ENCODE assay signal across 24 cellular contexts in the genomic region with DNA sequence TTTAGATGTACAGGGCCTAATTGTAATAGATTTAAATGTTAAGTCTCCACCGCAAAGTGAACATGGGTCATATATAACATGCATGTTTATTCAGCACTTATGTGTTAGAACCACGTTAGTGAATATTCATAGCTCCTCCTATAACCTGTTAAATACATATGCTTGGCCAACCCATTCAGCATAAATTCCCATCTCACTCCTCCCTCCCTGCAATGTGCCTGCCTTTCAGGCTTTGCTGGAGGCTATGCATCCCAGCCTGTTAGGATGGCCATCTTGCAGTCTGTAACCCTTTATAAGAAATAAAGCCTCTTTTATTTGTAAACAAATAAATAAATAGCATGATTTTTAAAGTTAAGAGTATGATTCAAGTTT. TPM values are rescaled to one million over a fixed set of nuclear protein-coding genes. Genes with fewer than 3 reads are reported as not detected.
DNase-seq lines count a peak whose midpoint lies in the region; ATAC-seq, FAIRE-seq and TF ChIP-seq lines count a peak whose summit lies in the region.
"Had no signal": no experiment of that assay in that cellular context is flagged by ENCODE, and none has a peak within 500 bp of the region (broad histone marks: within the 10 kb centered on the region; RNA-seq: fewer than 3 reads in every experiment).

No MANE protein-coding gene starts in this region.

- DNase-seq in Right ventricle myocardium superior: no peak
- DNase-seq in left cardiac atrium: no peak
- no peak for DNase-seq in HepG2 (ENCODE audit: low spot score)
- DNase-seq in right lobe of liver: no peak
- no peak for DNase-seq in stomach
- no peak for DNase-seq in COLO829 (ENCODE audit: low spot score)
- no peak for DNase-seq in NCI-H345 treated with DMSO at 0.1 percent for 48 hours (lab: John Stamatoyannopoulos, UW; ENCODE audit: unreplicated experiment)
- DNase-seq: AML-193; CD4-positive, alpha-beta T cell; DMS153; DMS79; GDM1; HCEC 1CT had no signal

- H3K4me3 ChIP-seq in HepG2 (replicated peaks in 1 of 3; ENCODE audit: insufficient read depth in 1 of 3, low read depth in 2 of 3, low read length in 3 of 3) (no peak overlapping the region), right lobe of liver (no peak overlapping the region), stomach (no peak overlapping the region)
- H3K4me3 ChIP-seq: A549, GM23338 had no signal

- no peaks in the 10 kb centered on the region for H3K79me2 ChIP-seq in HepG2 (ENCODE audit: insufficient read depth, low read length)

- H3K4me1 ChIP-seq in HepG2 (ENCODE audit: insufficient read depth, low read length): peaks cover 25% of the 10 kb centered on the region
- H3K4me1 ChIP-seq in right lobe of liver: no peaks in the 10 kb centered on the region
- H3K4me1 ChIP-seq in stomach: peaks cover 0 to 22% (median 9%) of the 10 kb centered on the region in 4 donors
- H3K4me1 ChIP-seq: A549 had no signal

- TF ChIP-seq CTCF in HepG2 (CRISPR knock-in tag; IDR thresholded peaks at IDR 0.05) (no peak), right lobe of liver (IDR thresholded peaks at IDR 0.05) (no peak), stomach (IDR thresholded peaks at IDR 0.05) (no peak)

- WGBS in HepG2 (ENCODE audit: low lambda C conversion rate): 43% methylated on average over 2 of the region's 2 CpGs
- WGBS in right lobe of liver (ENCODE audit: insufficient coverage, low coverage, low lambda C conversion rate, missing lambda C conversion rate): 78% methylated on average over 2 of the region's 2 CpGs
- 27 to 55% (median 43%) methylated on average over 2 of the region's 2 CpGs for WGBS in stomach, 5 donors

- H3K27me3 ChIP-seq in HepG2 (ENCODE audit: control insufficient read depth in 1 of 2, insufficient read depth in 2 of 2, low read length in 2 of 2): no peaks in the 10 kb centered on the region; a peak in 1 of 5 replicates
- no peaks in the 10 kb centered on the region for H3K27me3 ChIP-seq in right lobe of liver
- no peaks in the 10 kb centered on the region for H3K27me3 ChIP-seq in stomach

- intact Hi-C loops in Right ventricle myocardium superior (cut with DNase I) (no loop called here), left cardiac atrium (cut with DNase I) (no loop called here), HepG2 (cut with micrococcal nuclease; ENCODE audit: unreplicated experiment) (no loop called here), right lobe of liver (cut with DNase I) (no loop called here), stomach (cut with DNase I; ENCODE audit: low total_unique reads) (no loop called here)

- H3K36me3 ChIP-seq in HepG2 (replicated peaks in 1 of 2; ENCODE audit: control insufficient read depth in 1 of 2, insufficient read depth in 2 of 2, low read length in 2 of 2) (no peaks in the 10 kb centered on the region), right lobe of liver (no peaks in the 10 kb centered on the region), stomach (no peaks in the 10 kb centered on the region)

- CTCF ChIA-PET in HepG2 (lab: Yijun Ruan, JAX; ENCODE audit: low intra/inter-chr PET ratio, low total read pairs): no interaction called here

- H4K20me1 ChIP-seq in HepG2 (ENCODE audit: insufficient read depth, low read length): no peaks in the 10 kb centered on the region

- no peak for TF ChIP-seq RAD21 in HepG2 (CRISPR knock-in tag; IDR thresholded peaks at IDR 0.05)

- no peak overlapping the region for H3K4me2 ChIP-seq in HepG2 (ENCODE audit: low read depth, low read length)
- H3K4me2 ChIP-seq: A549, GM23338 had no signal

- ATAC-seq in Right ventricle myocardium superior (ENCODE audit: poor library complexity): peak; percentile 44
- no peak for ATAC-seq in left cardiac atrium
- peak; percentile 64 for ATAC-seq in HepG2
- no peak for ATAC-seq in right lobe of liver
- ATAC-seq: A549, GM23338 had no signal

- no peak overlapping the region for H3K9ac ChIP-seq in HepG2 (ENCODE audit: insufficient read depth, low read depth, low read length)

- H3K27ac ChIP-seq in HepG2 (ENCODE audit: extremely low read length, insufficient read depth, low read length) (peak overlapping the region; percentile 33), right lobe of liver (no peak overlapping the region), stomach (peak overlapping the region in 4 of 5 donors; percentile 26 to 46 (median 40))
- H3K27ac ChIP-seq: 22Rv1, A549, C4-2B, HL-60 had no signal

- no peak overlapping the region for H2AFZ ChIP-seq in HepG2 (ENCODE audit: low read length)
- H2AFZ ChIP-seq: GM23338 had no signal

- no TSS peak for BruUV-seq in HepG2 (replicated peaks; lab: Mats Ljungman, UMichigan)

- FAIRE-seq in HepG2 (lab: Jason Lieb, UNC): no peak
- FAIRE-seq: A549, GM12892, GM18507, H54 had no signal

- no peaks in the 10 kb centered on the region for H3K9me3 ChIP-seq in HepG2 (ENCODE audit: low read length)
- H3K9me3 ChIP-seq in right lobe of liver: no peaks in the 10 kb centered on the region
- no peaks in the 10 kb centered on the region for H3K9me3 ChIP-seq in stomach
- H3K9me3 ChIP-seq: A549 had no signal

- TF ChIP-seq EP300 in HepG2 (IDR thresholded peaks at IDR 0.05; ENCODE audit: low read depth in 2 of 2, low read length in 2 of 2) (no peak), HepG2 (CRISPR knock-in tag; IDR thresholded peaks at IDR 0.05; ENCODE audit: borderline replicate concordance) (no peak), stomach (IDR thresholded peaks at IDR 0.05) (no peak)

- in situ Hi-C loops in HepG2 (cut with HindIII; ENCODE audit: extremely low pct_ligation_motif_present, low pct_unique_long_range_greater_than_20kb): no loop called here

- POLR2A ChIA-PET in HepG2 (lab: Yijun Ruan, JAX): no interaction called here

- TF ChIP-seq POLR2A in HepG2 (IDR thresholded peaks at IDR 0.05; ENCODE audit: insufficient read depth in 1 of 2, low read depth in 2 of 2, low read length in 2 of 2): no peak
- TF ChIP-seq POLR2A in right lobe of liver (IDR thresholded peaks at IDR 0.05): no peak
- TF ChIP-seq POLR2A in stomach (IDR thresholded peaks at IDR 0.05): no peak

RNA-seq across cellular contexts. Expression of a gene that starts 1.7 kb away (rescaled TPM):
- total RNA-seq in Right ventricle myocardium superior (not detected), left cardiac atrium (not detected), HepG2 (2016; rRNA removed; fragmentation: Illumina TruSeq; extraction: Trizol) (not detected in 2 replicates), right lobe of liver (not detected), stomach (not detected)
- not detected in 2 replicates for total RNA-seq in HepG2 (2016; cell fraction: cytosol; rRNA removed; fragmentation: Illumina TruSeq; extraction: Trizol; ENCODE audit: low read depth)
- not detected in 2 replicates for total RNA-seq in HepG2 (2016; cell fraction: insoluble cytoplasmic fraction; rRNA removed; fragmentation: Illumina TruSeq; extraction: Trizol)
- total RNA-seq in HepG2 (2016; cell fraction: membrane; rRNA removed; fragmentation: Illumina TruSeq; extraction: Trizol): not detected in 2 replicates
- not detected in 2 replicates for total RNA-seq in HepG2 (2016; cell fraction: nucleus; rRNA removed; fragmentation: Illumina TruSeq; extraction: Trizol)
- polyA plus RNA-seq in HepG2 (2011; rRNA removed) (not detected in 2 replicates), stomach (not detected)
- not detected in 2 replicates for polyA plus RNA-seq in HepG2 (2011; cell fraction: cytosol; rRNA removed)
- not detected in 2 replicates for polyA plus RNA-seq in HepG2 (2011; cell fraction: nucleus; rRNA removed)
- polyA plus RNA-seq in HepG2 (2012): not detected in 2 replicates
- polyA plus RNA-seq in HepG2 (2016; cell fraction: cytosol; fragmentation: Illumina TruSeq; extraction: Trizol; ENCODE audit: low read depth): not detected in 2 replicates
- not detected in 2 replicates for polyA plus RNA-seq in HepG2 (2016; cell fraction: insoluble cytoplasmic fraction; fragmentation: Illumina TruSeq; extraction: Trizol; ENCODE audit: low read depth)
- polyA plus RNA-seq in HepG2 (2016; cell fraction: membrane; fragmentation: Illumina TruSeq; extraction: Trizol; ENCODE audit: low read depth): not detected in 2 replicates
- not detected in 2 replicates for polyA plus RNA-seq in HepG2 (2016; cell fraction: nucleus; fragmentation: Illumina TruSeq; extraction: Trizol; ENCODE audit: insufficient read depth, low read depth)
- not detected in 2 replicates for polyA minus RNA-seq in HepG2 (2011; rRNA and poly(A)+ RNA removed; ENCODE audit: low replicate concordance)
- not detected in 2 replicates for polyA minus RNA-seq in HepG2 (2011; cell fraction: cytosol; rRNA and poly(A)+ RNA removed)
- not detected in 2 replicates for polyA minus RNA-seq in HepG2 (2011; cell fraction: nucleus; rRNA and poly(A)+ RNA removed)
- total RNA-seq: CD4-positive, alpha-beta T cell; Daoy; GM23338; HT1080 had no signal
- polyA plus RNA-seq: A549, BJ, GM23338 had no signal

RNA-seq across cellular contexts. Expression of a gene that starts 23.9 kb away (rescaled TPM):
- total RNA-seq in Right ventricle myocardium superior (not detected), left cardiac atrium (not detected), HepG2 (2016; rRNA removed; fragmentation: Illumina TruSeq; extraction: Trizol) (not detected in 2 replicates), right lobe of liver (not detected), stomach (not detected)
- not detected in 2 replicates for total RNA-seq in HepG2 (2016; cell fraction: cytosol; rRNA removed; fragmentation: Illumina TruSeq; extraction: Trizol; ENCODE audit: low read depth)
- not detected in 2 replicates for total RNA-seq in HepG2 (2016; cell fraction: insoluble cytoplasmic fraction; rRNA removed; fragmentation: Illumina TruSeq; extraction: Trizol)
- not detected in 2 replicates for total RNA-seq in HepG2 (2016; cell fraction: membrane; rRNA removed; fragmentation: Illumina TruSeq; extraction: Trizol)
- not detected in 2 replicates for total RNA-seq in HepG2 (2016; cell fraction: nucleus; rRNA removed; fragmentation: Illumina TruSeq; extraction: Trizol)
- polyA plus RNA-seq in HepG2 (2011; rRNA removed) (not detected in 2 replicates), stomach (not detected)
- not detected in 2 replicates for polyA plus RNA-seq in HepG2 (2011; cell fraction: cytosol; rRNA removed)
- not detected in 2 replicates for polyA plus RNA-seq in HepG2 (2011; cell fraction: nucleus; rRNA removed)
- polyA plus RNA-seq in HepG2 (2012): not detected in 2 replicates
- not detected in 2 replicates for polyA plus RNA-seq in HepG2 (2016; cell fraction: cytosol; fragmentation: Illumina TruSeq; extraction: Trizol; ENCODE audit: low read depth)
- polyA plus RNA-seq in HepG2 (2016; cell fraction: insoluble cytoplasmic fraction; fragmentation: Illumina TruSeq; extraction: Trizol; ENCODE audit: low read depth): not detected in 2 replicates
- polyA plus RNA-seq in HepG2 (2016; cell fraction: membrane; fragmentation: Illumina TruSeq; extraction: Trizol; ENCODE audit: low read depth): not detected in 2 replicates
- not detected in 2 replicates for polyA plus RNA-seq in HepG2 (2016; cell fraction: nucleus; fragmentation: Illumina TruSeq; extraction: Trizol; ENCODE audit: insufficient read depth, low read depth)
- polyA minus RNA-seq in HepG2 (2011; rRNA and poly(A)+ RNA removed; ENCODE audit: low replicate concordance): not detected in 2 replicates
- not detected in 2 replicates for polyA minus RNA-seq in HepG2 (2011; cell fraction: cytosol; rRNA and poly(A)+ RNA removed)
- polyA minus RNA-seq in HepG2 (2011; cell fraction: nucleus; rRNA and poly(A)+ RNA removed): not detected in 2 replicates
- total RNA-seq: CD4-positive, alpha-beta T cell; Daoy; GM23338; HT1080 had no signal
- polyA plus RNA-seq: A549, BJ, GM23338 had no signal

RNA-seq across cellular contexts. Expression of a gene that starts 54.9 kb away (rescaled TPM):
- total RNA-seq in Right ventricle myocardium superior: not detected
- not detected for total RNA-seq in left cardiac atrium
- total RNA-seq in HepG2 (2016; rRNA removed; fragmentation: Illumina TruSeq; extraction: Trizol): not detected in 2 replicates
- not detected in 2 replicates for total RNA-seq in HepG2 (2016; cell fraction: cytosol; rRNA removed; fragmentation: Illumina TruSeq; extraction: Trizol; ENCODE audit: low read depth)
- not detected in 2 replicates for total RNA-seq in HepG2 (2016; cell fraction: insoluble cytoplasmic fraction; rRNA removed; fragmentation: Illumina TruSeq; extraction: Trizol)
- total RNA-seq in HepG2 (2016; cell fraction: membrane; rRNA removed; fragmentation: Illumina TruSeq; extraction: Trizol): not detected in 2 replicates
- not detected in 2 replicates for total RNA-seq in HepG2 (2016; cell fraction: nucleus; rRNA removed; fragmentation: Illumina TruSeq; extraction: Trizol)
- not detected in 2 replicates for polyA plus RNA-seq in HepG2 (2011; rRNA removed)
- not detected in 2 replicates for polyA plus RNA-seq in HepG2 (2011; cell fraction: cytosol; rRNA removed)
- polyA plus RNA-seq in HepG2 (2011; cell fraction: nucleus; rRNA removed): not detected in 2 replicates
- not detected in 2 replicates for polyA plus RNA-seq in HepG2 (2012)
- polyA plus RNA-seq in HepG2 (2016; cell fraction: cytosol; fragmentation: Illumina TruSeq; extraction: Trizol; ENCODE audit: low read depth): not detected in 2 replicates
- polyA plus RNA-seq in HepG2 (2016; cell fraction: insoluble cytoplasmic fraction; fragmentation: Illumina TruSeq; extraction: Trizol; ENCODE audit: low read depth): not detected in 2 replicates
- not detected in 2 replicates for polyA plus RNA-seq in HepG2 (2016; cell fraction: membrane; fragmentation: Illumina TruSeq; extraction: Trizol; ENCODE audit: low read depth)
- polyA plus RNA-seq in HepG2 (2016; cell fraction: nucleus; fragmentation: Illumina TruSeq; extraction: Trizol; ENCODE audit: insufficient read depth, low read depth): not detected in 2 replicates
- not detected in 2 replicates for polyA minus RNA-seq in HepG2 (2011; rRNA and poly(A)+ RNA removed; ENCODE audit: low replicate concordance)
- not detected in 2 replicates for polyA minus RNA-seq in HepG2 (2011; cell fraction: cytosol; rRNA and poly(A)+ RNA removed)
- not detected in 2 replicates for polyA minus RNA-seq in HepG2 (2011; cell fraction: nucleus; rRNA and poly(A)+ RNA removed)
- not detected for total RNA-seq in right lobe of liver
- total RNA-seq in stomach: not detected
- not detected for polyA plus RNA-seq in stomach
- total RNA-seq: CD4-positive, alpha-beta T cell; Daoy; GM23338; HT1080 had no signal
- polyA plus RNA-seq: A549, BJ, GM23338 had no signal

Comparison
In these comparisons a context has a peak if more than half of its experiments do, and no peak if none do; other contexts are left out.
1. ATAC-seq: peak in Right ventricle myocardium superior (single experiment) and HepG2 (single experiment); none in left cardiac atrium (0 of 2) and right lobe of liver (0 of 4).
2. H3K27ac ChIP-seq: peak in HepG2 (single experiment) and stomach (4 of 5); none in right lobe of liver (0 of 3).